Comparison of ENCODE assay signal across 8 cellular contexts in the genomic region with DNA sequence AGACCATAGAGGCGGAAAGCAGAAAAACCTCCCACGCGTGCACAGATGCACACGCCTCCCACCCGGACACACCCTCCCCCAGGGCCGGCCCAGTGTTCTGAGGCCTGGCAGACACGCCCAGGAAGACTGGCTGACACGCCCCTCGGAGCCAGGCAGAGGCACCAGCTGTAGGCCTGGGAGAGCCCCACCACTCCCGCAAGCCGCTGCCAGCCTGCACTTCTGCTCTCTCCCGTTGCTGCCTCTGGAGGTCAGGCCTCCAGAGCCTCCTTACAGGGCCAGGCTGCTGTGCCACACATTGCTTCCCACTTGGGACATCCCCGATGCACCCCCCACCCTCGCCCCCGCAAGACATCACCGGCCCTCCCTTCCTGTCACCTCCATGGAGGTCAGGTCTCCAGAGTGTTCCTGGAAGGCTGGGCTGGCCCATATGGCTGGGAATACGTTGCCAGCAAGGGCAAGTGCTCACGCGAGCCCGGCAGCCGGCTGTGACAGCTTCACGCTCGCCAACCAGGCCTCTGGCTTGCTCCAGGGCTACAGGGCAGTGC. TPM values are rescaled to one million over a fixed set of nuclear protein-coding genes. Genes with fewer than 3 reads are reported as not detected.
DNase-seq lines count a peak whose midpoint lies in the region; ATAC-seq and TF ChIP-seq lines count a peak whose summit lies in the region.

No MANE protein-coding gene starts in this region.

- H3K4me3 ChIP-seq in epithelial cell of esophagus (ENCODE audit: low read length) (no peak overlapping the region), psoas muscle (peak overlapping the region; percentile 11)

- H3K36me3 Mint-ChIP-seq in activated CD4-positive, alpha-beta T cell treated with anti-CD3 and anti-CD28 coated beads, Interleukin-2, amount 10 ng/mL, durations not matched to agents 7 days and 5 days (ENCODE audit: low read depth), result no peaks in the 10 kb centered on the region

- H3K27me3 ChIP-seq in psoas muscle (ENCODE audit: insufficient read depth in 3 of 3, low read length in 2 of 3), result no peaks in the 10 kb centered on the region

- ATAC-seq in psoas muscle (peak; percentile 66 to 80 (median 74)), HG03039 (IDR thresholded peaks at IDR 0.05; ENCODE audit: unreplicated experiment) (no peak)

- POLR2A ChIA-PET in activated CD4-positive, alpha-beta T cell treated with anti-CD3 and anti-CD28 coated beads, Interleukin-2, amount 10 ng/mL, durations not matched to agents 7 days and 5 days (lab: Charles Lee), result no interaction called here

- H3K27ac Mint-ChIP-seq in activated CD4-positive, alpha-beta T cell treated with anti-CD3 and anti-CD28 coated beads, Interleukin-2, amount 10 ng/mL, durations not matched to agents 7 days and 5 days, result no peak overlapping the region

- H3K36me3 ChIP-seq in psoas muscle (ENCODE audit: insufficient read depth in 1 of 2, low read depth in 1 of 2), result peaks cover 0 to 14% of the 10 kb centered on the region in 2 donors

- no peaks in the 10 kb centered on the region for H3K27me3 Mint-ChIP-seq in activated CD4-positive, alpha-beta T cell treated with anti-CD3 and anti-CD28 coated beads, Interleukin-2, amount 10 ng/mL, durations not matched to agents 7 days and 5 days

- no peak overlapping the region for H3K4me3 Mint-ChIP-seq in activated CD4-positive, alpha-beta T cell treated with anti-CD3 and anti-CD28 coated beads, Interleukin-2, amount 10 ng/mL, durations not matched to agents 7 days and 5 days

- CTCF ChIA-PET in activated CD4-positive, alpha-beta T cell treated with anti-CD3 and anti-CD28 coated beads, Interleukin-2, amount 10 ng/mL, durations not matched to agents 7 days and 5 days (lab: Charles Lee), result no interaction called here

- 17 to 26% (median 19%) methylated on average over 21 to 23 of the region's 23 CpGs for whole genome bisulfite sequencing in psoas muscle, 3 donors

- H3K4me1 Mint-ChIP-seq in activated CD4-positive, alpha-beta T cell treated with anti-CD3 and anti-CD28 coated beads, Interleukin-2, amount 10 ng/mL, durations not matched to agents 7 days and 5 days, result peaks cover 7% of the 10 kb centered on the region

- no peaks in the 10 kb centered on the region for H3K9me3 ChIP-seq in psoas muscle

- TF ChIP-seq CTCF in epithelial cell of esophagus (IDR thresholded peaks at IDR 0.05; ENCODE audit: insufficient read depth, low read depth, low read length, missing control alignments), result no peak
- TF ChIP-seq CTCF in psoas muscle (IDR thresholded peaks at IDR 0.05), result no peak

- no peaks in the 10 kb centered on the region for H3K9me3 Mint-ChIP-seq in activated CD4-positive, alpha-beta T cell treated with anti-CD3 and anti-CD28 coated beads, Interleukin-2, amount 10 ng/mL, durations not matched to agents 7 days and 5 days

- peaks cover 59% of the 10 kb centered on the region for H3K4me1 ChIP-seq in psoas muscle

- DNase-seq in COLO829 (ENCODE audit: low spot score) (peak; percentile 35), NCI-H2196 treated with DMSO at 0.1 percent for 48 hours (lab: John Stamatoyannopoulos, UW; ENCODE audit: unreplicated experiment) (peak; percentile 51), epithelial cell of esophagus (ENCODE audit: low read depth) (peak; percentile 60), psoas muscle (peak; percentile 65 to 84), NCI-H1048 (lab: John Stamatoyannopoulos, UW) (no peak), middle frontal gyrus (ENCODE audit: extremely low spot score, low spot score) (no peak)
- peak; percentile 70 for DNase-seq in activated CD4-positive, alpha-beta T cell treated with anti-CD3 and anti-CD28 coated beads, Interleukin-2, amount 10 ng/mL, durations not matched to agents 7 days and 5 days

- H3K27ac ChIP-seq in psoas muscle, result peak overlapping the region; percentile 65

- intact Hi-C loops in psoas muscle (cut with DNase I), result no loop called here

RNA-seq across cellular contexts. Expression of a gene that starts 40.4 kb away (rescaled TPM):
- 1 to 10 TPM; 7.6 to 9.8 TPM for total RNA-seq in activated CD4-positive, alpha-beta T cell treated with anti-CD3 and anti-CD28 coated beads, Interleukin-2, amount 10 ng/mL, durations not matched to agents 7 days and 5 days
- 10 to 100 TPM; 53.1 to 83.3 (median 60.8) TPM for total RNA-seq in psoas muscle
- 10 to 100 TPM in 2 of 3 donors, 1 to 10 TPM in 1; 2.6 to 23.7 (median 11.0) TPM for polyA plus RNA-seq in psoas muscle

Comparison
In these comparisons a context has a peak if more than half of its experiments do, and no peak if none do; other contexts are left out.
1. DNase-seq: peak in COLO829 (single experiment), NCI-H2196 treated with DMSO at 0.1 percent for 48 hours (single experiment), activated CD4-positive, alpha-beta T cell treated with anti-CD3 and anti-CD28 coated beads, Interleukin-2, amount 10 ng/mL, durations not matched to agents 7 days and 5 days (single experiment), epithelial cell of esophagus (single experiment) and psoas muscle (2 of 2); none in NCI-H1048 (single experiment) and middle frontal gyrus (single experiment).
2. RNA of a gene that starts 40.4 kb away (total RNA-seq): 53.1 to 83.3 TPM in psoas muscle; 7.6 to 9.8 TPM in activated CD4-positive, alpha-beta T cell treated with anti-CD3 and anti-CD28 coated beads, Interleukin-2, amount 10 ng/mL, durations not matched to agents 7 days and 5 days; every median in the first group is over 4 times any median in the second.